ENCODE assay signal across 24 cellular contexts in the genomic region with DNA sequence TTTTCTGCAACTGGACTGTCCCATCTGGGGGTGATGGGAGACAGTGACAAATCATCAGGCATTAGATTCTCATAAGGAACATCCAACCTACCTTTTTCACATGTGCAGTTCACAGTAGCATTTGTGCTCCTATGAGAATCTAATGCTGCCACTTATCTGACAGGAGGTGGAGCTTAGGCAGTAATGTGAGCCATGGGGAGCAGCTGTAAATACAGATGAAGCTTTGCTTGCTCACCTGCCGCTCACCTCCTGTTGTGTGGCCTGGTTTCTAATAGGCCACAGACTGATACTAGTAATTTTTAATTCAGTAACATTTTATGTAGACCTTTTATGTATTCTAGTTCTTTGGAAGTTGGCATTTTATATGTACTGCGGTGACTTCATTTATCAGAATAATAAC.
DNase-seq lines count a peak whose midpoint lies in the region; ATAC-seq and TF ChIP-seq lines count a peak whose summit lies in the region.
"Had no signal": no experiment of that assay in that cellular context is flagged by ENCODE, and none has a peak within 500 bp of the region (broad histone marks: within the 10 kb centered on the region; RNA-seq: fewer than 3 reads in every experiment).

No MANE protein-coding gene starts in this region.

- no peak overlapping the region for H2AFZ ChIP-seq in GM23338
- H2AFZ ChIP-seq: PC-9 had no signal

- no peaks in the 10 kb centered on the region for H3K27me3 Mint-ChIP-seq in GM23338 (ENCODE audit: insufficient read depth, low read depth, poor library complexity)
- no peaks in the 10 kb centered on the region for H3K27me3 Mint-ChIP-seq in endodermal cell (ENCODE audit: insufficient read depth)
- peaks cover under 1% of the 10 kb centered on the region for H3K27me3 Mint-ChIP-seq in glutamatergic neuron (ENCODE audit: unreplicated experiment)
- H3K27me3 Mint-ChIP-seq: activated naive CD4-positive, alpha-beta T cell treated with anti-CD3 and anti-CD28 coated beads, Interleukin-2, amount 50 U/mL, for 24 hours; central memory CD8-positive, alpha-beta T cell; naive B cell had no signal

- no peak overlapping the region for H3K4me3 ChIP-seq in GM23338
- H3K4me3 ChIP-seq in endodermal cell (ENCODE audit: low read length), result no peak overlapping the region
- H3K4me3 ChIP-seq in WERI-Rb-1 (ENCODE audit: low read depth, low read length), result no peak overlapping the region
- H3K4me3 ChIP-seq: HAP-1, heart left ventricle, PC-9 had no signal

- H3K36me3 Mint-ChIP-seq in GM23338 (ENCODE audit: low read depth) (peaks cover under 1% of the 10 kb centered on the region; the same call in 1 of the 3 replicates), endodermal cell (ENCODE audit: low read depth) (peaks cover under 1% of the 10 kb centered on the region), glutamatergic neuron (ENCODE audit: unreplicated experiment) (peaks cover 1% of the 10 kb centered on the region)
- H3K36me3 Mint-ChIP-seq: activated naive CD4-positive, alpha-beta T cell treated with anti-CD3 and anti-CD28 coated beads, Interleukin-2, amount 50 U/mL, for 24 hours had no signal

- POLR2A ChIA-PET in RWPE1 (lab: Yijun Ruan, JAX; ENCODE audit: low non-redundant PET), result no interaction called here

- H3K4me1 ChIP-seq in GM23338 (ENCODE audit: insufficient read depth), result peaks cover 7% of the 10 kb centered on the region; the same call in 1 of the 2 replicates
- H3K4me1 ChIP-seq in endodermal cell (ENCODE audit: control insufficient read depth, insufficient read depth, low read length), result no peaks in the 10 kb centered on the region
- H3K4me1 ChIP-seq: HAP-1, heart left ventricle had no signal

- H3K9ac ChIP-seq in endodermal cell (ENCODE audit: extremely low read depth, low read length, poor library complexity, severe bottlenecking), result no peak overlapping the region

- no peaks in the 10 kb centered on the region for H3K36me3 ChIP-seq in GM23338 (ENCODE audit: insufficient read depth)
- H3K36me3 ChIP-seq in endodermal cell (ENCODE audit: control insufficient read depth, insufficient read depth, low read length), result no peaks in the 10 kb centered on the region
- H3K36me3 ChIP-seq in WERI-Rb-1, result no peaks in the 10 kb centered on the region
- H3K36me3 ChIP-seq: HAP-1, heart left ventricle had no signal

- CTCF ChIA-PET in RWPE1 (lab: Yijun Ruan, JAX), result interaction anchor here (0.6 kb wide), 1 partner anchor 466 kb away, joined by 3 read pairs; no protein-coding TSS in a partner anchor

- H3K79me2 ChIP-seq in GM23338 (replicated peaks; ENCODE audit: insufficient read depth), result no peaks in the 10 kb centered on the region

- WGBS in endodermal cell (ENCODE audit: insufficient coverage in 1 of 2, insufficient read length in 1 of 2), 2 experiments, result 96% methylated on average over 2 of the region's 2 CpGs; no CpG with 5 or more reads in 1 of the 2 experiments

- H3K4me2 ChIP-seq in GM23338, result no peak overlapping the region
- H3K4me2 ChIP-seq: PC-9 had no signal

- H3K9me3 Mint-ChIP-seq in GM23338 (peaks cover 4% of the 10 kb centered on the region; the same call in 2 of the 3 replicates), endodermal cell (peaks cover 4% of the 10 kb centered on the region), glutamatergic neuron (ENCODE audit: unreplicated experiment) (no peaks in the 10 kb centered on the region)
- H3K9me3 Mint-ChIP-seq: activated naive CD4-positive, alpha-beta T cell treated with anti-CD3 and anti-CD28 coated beads, Interleukin-2, amount 50 U/mL, for 24 hours had no signal

- H3K4me1 Mint-ChIP-seq in GM23338 (peaks cover 8% of the 10 kb centered on the region), endodermal cell (peaks cover 12% of the 10 kb centered on the region), glutamatergic neuron (ENCODE audit: low read depth, unreplicated experiment) (no peaks in the 10 kb centered on the region)
- H3K4me1 Mint-ChIP-seq: activated naive CD4-positive, alpha-beta T cell treated with anti-CD3 and anti-CD28 coated beads, Interleukin-2, amount 50 U/mL, for 24 hours; central memory CD8-positive, alpha-beta T cell had no signal

- no peak overlapping the region for H3K27ac Mint-ChIP-seq in GM23338
- H3K27ac Mint-ChIP-seq in endodermal cell, result no peak overlapping the region
- no peak overlapping the region for H3K27ac Mint-ChIP-seq in glutamatergic neuron (ENCODE audit: unreplicated experiment)
- H3K27ac Mint-ChIP-seq: activated naive CD4-positive, alpha-beta T cell treated with anti-CD3 and anti-CD28 coated beads, Interleukin-2, amount 50 U/mL, for 24 hours; naive B cell had no signal

- no peaks in the 10 kb centered on the region for H3K27me3 ChIP-seq in GM23338 (ENCODE audit: insufficient read depth)
- no peaks in the 10 kb centered on the region for H3K27me3 ChIP-seq in endodermal cell (ENCODE audit: control insufficient read depth, insufficient read depth, low read length, poor library complexity, severe bottlenecking)
- H3K27me3 ChIP-seq in WERI-Rb-1 (ENCODE audit: insufficient read depth, low read depth, severe bottlenecking), result no peaks in the 10 kb centered on the region
- H3K27me3 ChIP-seq: heart left ventricle had no signal

- TF ChIP-seq CTCF in GM23338 (conservative IDR thresholded peaks at IDR 0.05; ENCODE audit: low read depth in 2 of 2), result no peak
- no peak for TF ChIP-seq CTCF in endodermal cell (conservative IDR thresholded peaks at IDR 0.05)
- TF ChIP-seq CTCF in glutamatergic neuron (IDR thresholded peaks at IDR 0.05; ENCODE audit: partially characterized antibody, unreplicated experiment), result no peak
- no peak for TF ChIP-seq CTCF in WERI-Rb-1 (IDR thresholded peaks at IDR 0.05; ENCODE audit: low read depth, low read length)
- TF ChIP-seq CTCF in RWPE1 (conservative IDR thresholded peaks at IDR 0.05; ENCODE audit: low read depth), result no peak

- no peaks in the 10 kb centered on the region for H4K20me1 ChIP-seq in GM23338 (replicated peaks; ENCODE audit: insufficient read depth)

- no peaks in the 10 kb centered on the region for H3K9me3 ChIP-seq in endodermal cell (ENCODE audit: control insufficient read depth, low read length)
- H3K9me3 ChIP-seq in WERI-Rb-1 (ENCODE audit: severe bottlenecking), result no peaks in the 10 kb centered on the region
- H3K9me3 ChIP-seq: HAP-1, heart left ventricle had no signal

- H3K4me3 Mint-ChIP-seq in GM23338, result no peak overlapping the region
- H3K4me3 Mint-ChIP-seq in endodermal cell, result no peak overlapping the region
- H3K4me3 Mint-ChIP-seq in glutamatergic neuron (ENCODE audit: unreplicated experiment), result no peak overlapping the region
- H3K4me3 Mint-ChIP-seq: activated naive CD4-positive, alpha-beta T cell treated with anti-CD3 and anti-CD28 coated beads, Interleukin-2, amount 50 U/mL, for 24 hours; central memory CD8-positive, alpha-beta T cell; naive B cell had no signal

- no peak for DNase-seq in GM23338 (ENCODE audit: low spot score)
- DNase-seq in NCI-H146 (lab: John Stamatoyannopoulos, UW), result peak; percentile 98
- DNase-seq in NCI-H2196 (lab: John Stamatoyannopoulos, UW; ENCODE audit: unreplicated experiment), result peak; percentile 38
- DNase-seq in endodermal cell, result peak; percentile 51
- no peak for DNase-seq in Kasumi-1 (lab: John Stamatoyannopoulos, UW)
- DNase-seq in glutamatergic neuron, result no peak
- no peak for DNase-seq in WERI-Rb-1
- no peak for DNase-seq in RWPE1 (ENCODE audit: low spot score)
- DNase-seq: activated T-cell treated with anti-CD3 and anti-CD28 coated beads, Interleukin-2, amount 50 U/mL, for 48 hours; aorta; heart left ventricle; KG1; left colon; MV-4-11; naive B cell; nucleus accumbens; PC-9; stimulated activated CD4-positive, alpha-beta T cell treated with anti-CD3 and anti-CD28 coated beads, Interleukin-4, amount 100 ng/mL, for 24 hours; stimulated activated naive CD4-positive, alpha-beta T cell treated with Interleukin-2 at 50 U/mL for 16 hours; T-helper 1 cell had no signal

- H3F3A ChIP-seq in GM23338 (replicated peaks; ENCODE audit: low read depth), result no peaks in the 10 kb centered on the region

- H3K9me2 ChIP-seq in GM23338 (ENCODE audit: insufficient read depth), result no peaks in the 10 kb centered on the region

- ATAC-seq in GM23338, result peak; percentile 32; the same call in 1 of the 3 replicates
- ATAC-seq: heart left ventricle, left colon had no signal

- H3K27ac ChIP-seq in GM23338 (ENCODE audit: low read depth), result no peak overlapping the region
- H3K27ac ChIP-seq in endodermal cell (ENCODE audit: low read depth, low read length), result no peak overlapping the region
- H3K27ac ChIP-seq in WERI-Rb-1, result no peak overlapping the region
- H3K27ac ChIP-seq in RWPE1, result no peak overlapping the region
- H3K27ac ChIP-seq: C4-2B, heart left ventricle, PC-9 had no signal

TF ChIP-seq in GM23338, 12 proteins besides CTCF, POLR2A, EP300 and RAD21:
- TF ChIP-seq, protein P1, sequence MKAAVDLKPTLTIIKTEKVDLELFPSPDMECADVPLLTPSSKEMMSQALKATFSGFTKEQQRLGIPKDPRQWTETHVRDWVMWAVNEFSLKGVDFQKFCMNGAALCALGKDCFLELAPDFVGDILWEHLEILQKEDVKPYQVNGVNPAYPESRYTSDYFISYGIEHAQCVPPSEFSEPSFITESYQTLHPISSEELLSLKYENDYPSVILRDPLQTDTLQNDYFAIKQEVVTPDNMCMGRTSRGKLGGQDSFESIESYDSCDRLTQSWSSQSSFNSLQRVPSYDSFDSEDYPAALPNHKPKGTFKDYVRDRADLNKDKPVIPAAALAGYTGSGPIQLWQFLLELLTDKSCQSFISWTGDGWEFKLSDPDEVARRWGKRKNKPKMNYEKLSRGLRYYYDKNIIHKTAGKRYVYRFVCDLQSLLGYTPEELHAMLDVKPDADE (IDR thresholded peaks at IDR 0.05), result no peak
- TF ChIP-seq STAT1 (IDR thresholded peaks at IDR 0.05; ENCODE audit: unreplicated experiment) (no peak), NANOG (IDR thresholded peaks at IDR 0.05; ENCODE audit: borderline replicate concordance) (no peak), ZNF114 (CRISPR knock-in tag; IDR thresholded peaks at IDR 0.05) (no peak)
TF ChIP-seq in GM23338: peak in this region for 0.

Comparison
In these comparisons a context has a peak if more than half of its experiments do, and no peak if none do; other contexts are left out.
1. DNase-seq: peak in NCI-H146 (single experiment), NCI-H2196 (single experiment) and endodermal cell (single experiment); none in GM23338 (single experiment), Kasumi-1 (0 of 2), glutamatergic neuron (single experiment), WERI-Rb-1 (single experiment) and RWPE1 (single experiment).